1 cellular context compared by ENCODE assay signal in genomic region chr7:44845476-44845875, GRCh38.
TF ChIP-seq lines count a peak whose summit lies in the region.

No MANE protein-coding gene starts in this region.

TF ChIP-seq in HEK293, 187 proteins besides CTCF, POLR2A, EP300 and RAD21 (continued from another document):
- TF ChIP-seq ZFP37 (tag by site-specific recombination; IDR thresholded peaks at IDR 0.05) (no peak), GLIS2 (tag by site-specific recombination; IDR thresholded peaks at IDR 0.05) (no peak)
